22 cellular contexts compared by ENCODE assay signal in genomic region chr9:137433916-137434431, GRCh38. TPM values are rescaled to one million over a fixed set of nuclear protein-coding genes. Genes with fewer than 3 reads are reported as not detected.
"Had no signal": no experiment of that assay in that cellular context is flagged by ENCODE, and none has a peak within 500 bp of the region (broad histone marks: within the 10 kb centered on the region; RNA-seq: fewer than 3 reads in every experiment).

No MANE protein-coding gene starts in this region.

- ATAC-seq: activated CD8-positive, alpha-beta T cell treated with anti-CD3 and anti-CD28 coated beads for 36 hours; effector memory CD8-positive, alpha-beta T cell; stimulated activated effector memory CD8-positive, alpha-beta T cell treated with anti-CD3 and anti-CD28 coated beads, Interleukin-12 subunit alpha, Interleukin-12 subunit beta, amount 100 ng/mL, for 72 hours; stimulated activated naive CD8-positive, alpha-beta T cell treated with anti-CD3 and anti-CD28 coated beads, Interleukin-15, amount 100 ng/mL, for 72 hours had no signal

- H3K4me3 ChIP-seq: adrenal gland, colonic mucosa, dorsolateral prefrontal cortex, esophagus muscularis mucosa, lung, skin epidermis, tibial artery had no signal

- DNase-seq: activated CD4-positive, alpha-beta T cell treated with anti-CD3 and anti-CD28 coated beads, Interleukin-2, amount 10 ng/mL, durations not matched to agents 7 days and 5 days; activated CD4-positive, CD25-positive, alpha-beta regulatory T cell treated with anti-CD3 and anti-CD28 coated beads, Interleukin-2, amount 50 U/mL, for 72 hours; activated CD8-positive, alpha-beta T cell treated with anti-CD3 and anti-CD28 coated beads for 36 hours; activated gamma-delta T cell treated with Interleukin-2 at 50 U/mL for 16 hours; activated T-cell treated with anti-CD3 and anti-CD28 coated beads, Interleukin-2, amount 50 U/mL, for 1 hour; adrenal gland; colonic mucosa; dorsolateral prefrontal cortex; effector memory CD8-positive, alpha-beta T cell; hypothalamus; naive thymus-derived CD4-positive, alpha-beta T cell; stimulated activated CD4-positive, alpha-beta T cell treated with anti-CD3 and anti-CD28 coated beads, Interleukin-2, amount 100 ng/mL, for 24 hours; stimulated activated naive CD8-positive, alpha-beta T cell treated with anti-CD3 and anti-CD28 coated beads, Interleukin-15, amount 100 ng/mL, for 72 hours; T-helper 1 cell; tibial artery; WERI-Rb-1 had no signal

- H3K27me3 ChIP-seq: adrenal gland, colonic mucosa had no signal

- H3K27ac ChIP-seq: adrenal gland, colonic mucosa, dorsolateral prefrontal cortex, esophagus muscularis mucosa, skin epidermis, tibial artery, WERI-Rb-1 had no signal

- H3K9me3 ChIP-seq: adrenal gland, colonic mucosa, esophagus muscularis mucosa, tibial artery had no signal

- H3K36me3 ChIP-seq: adrenal gland, colonic mucosa, esophagus muscularis mucosa, tibial artery, WERI-Rb-1 had no signal

RNA-seq across cellular contexts. Expression of gene ENTPD8, which starts 7.2 kb away (rescaled TPM):
- total RNA-seq: activated CD4-positive, alpha-beta T cell treated with anti-CD3 and anti-CD28 coated beads, Interleukin-2, amount 10 ng/mL, durations not matched to agents 7 days and 5 days; activated CD8-positive, alpha-beta T cell treated with anti-CD3 and anti-CD28 coated beads for 36 hours; esophagus muscularis mucosa; frontal cortex; naive thymus-derived CD4-positive, alpha-beta T cell; omental fat pad had no signal
